Comparison of ENCODE assay signal across 8 cellular contexts in the genomic region with DNA sequence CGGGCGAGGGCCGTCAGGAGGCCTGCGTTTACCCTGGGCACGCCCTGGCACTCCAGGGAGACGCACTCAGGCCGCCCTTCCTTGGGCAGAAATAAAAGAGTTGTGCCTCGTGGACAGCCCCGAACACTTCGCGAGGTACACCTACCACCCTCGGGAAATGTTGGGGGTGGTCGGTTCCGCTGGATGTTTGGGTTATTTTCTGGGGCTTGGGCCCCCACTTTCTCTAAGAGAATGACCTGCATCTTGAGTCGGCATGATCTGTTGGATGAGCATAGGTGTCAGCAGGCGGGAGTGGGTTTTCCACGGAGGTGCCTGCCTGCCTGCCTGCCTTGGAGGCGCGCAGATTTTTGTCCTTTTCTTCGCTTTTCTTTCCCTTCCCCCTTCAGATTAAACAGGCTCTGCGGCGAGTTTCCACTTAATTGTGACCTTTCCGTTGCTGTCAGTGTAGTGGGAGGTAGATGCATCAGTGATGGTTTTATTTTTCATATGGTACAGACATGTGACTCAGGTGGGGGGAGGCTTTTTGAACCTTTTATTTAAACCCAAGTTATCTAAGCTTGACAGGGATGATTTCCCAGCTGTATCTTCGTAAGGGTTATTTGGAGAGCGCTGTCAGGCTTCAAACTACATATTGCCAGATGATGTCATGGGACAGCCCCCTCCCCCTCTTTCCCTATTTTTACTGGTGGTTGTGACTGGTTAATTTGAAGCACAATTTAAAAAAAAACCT. TPM values are rescaled to one million over a fixed set of nuclear protein-coding genes. Genes with fewer than 3 reads are reported as not detected.
A peak's percentile ranks its signal among the peaks of the same experiment; 100 is the strongest.
DNase-seq lines count a peak whose midpoint lies in the region; TF ChIP-seq lines count a peak whose summit lies in the region.

No MANE protein-coding gene starts in this region.

- peak overlapping the region; percentile 19 for H2BK15ac ChIP-seq in neuronal stem cell (ENCODE audit: low read length)

- H3K27ac ChIP-seq in neuronal stem cell (replicated peaks; ENCODE audit: low read length) = peak overlapping the region; percentile 99

- H3K4me2 ChIP-seq in neuronal stem cell (ENCODE audit: insufficient read depth, low read length, poor library complexity, severe bottlenecking) = peak overlapping the region; percentile 81

- H2BK12ac ChIP-seq in neuronal stem cell (ENCODE audit: low read length) = no peak overlapping the region

- WGBS in neuronal stem cell (ENCODE audit: extremely low coverage in 2 of 2, insufficient read length in 2 of 2, insufficient replicate concordance in 1 of 2), 2 donors = no CpG with 5 or more reads among the region's 25 CpGs

- H2BK120ac ChIP-seq in neuronal stem cell (ENCODE audit: low read depth, low read length) = peak overlapping the region; percentile 75

- H3K27me3 ChIP-seq in neuronal stem cell (ENCODE audit: control insufficient read depth in 3 of 3, insufficient read depth in 3 of 3, low read depth in 1 of 3, low read length in 3 of 3) = no peaks in the 10 kb centered on the region

- H2AFZ ChIP-seq in neuronal stem cell (ENCODE audit: low read length) = peak overlapping the region; percentile 94

- POLR2A ChIA-PET in GM10248 (lab: Yijun Ruan, JAX) = no interaction called here

- H4K91ac ChIP-seq in neuronal stem cell (ENCODE audit: low read depth, low read length, poor library complexity) = no peak overlapping the region

- DNase-seq in GM10248 (ENCODE audit: extremely low spot score) = peak; percentile 17
- peak; percentile 44 for DNase-seq in M059J (ENCODE audit: low read depth)
- peak; percentile 7 for DNase-seq in activated T-cell treated with anti-CD3 and anti-CD28 coated beads for 24 hours (ENCODE audit: low read depth)
- DNase-seq in fibroblast of peridontal ligament (ENCODE audit: extremely low read depth) = peak; percentile 52
- DNase-seq in neuronal stem cell (ENCODE audit: low spot score) = no peak
- no peak for DNase-seq in DMS153 treated with DMSO at 0.1 percent for 48 hours (lab: John Stamatoyannopoulos, UW; ENCODE audit: unreplicated experiment)
- DNase-seq in central memory CD4-positive, alpha-beta T cell = no peak
- no peak for DNase-seq in COR-L47 (lab: John Stamatoyannopoulos, UW)

- CTCF ChIA-PET in GM10248 (lab: Yijun Ruan, JAX) = interaction anchor here (0.7 to 1.3 kb wide), 7 partner anchors 10 to 114 kb away, joined by 3 to 4 read pairs (median 3); no protein-coding TSS in a partner anchor

- H3K18ac ChIP-seq in neuronal stem cell (ENCODE audit: low read length) = peak overlapping the region; percentile 96

- H3K36me3 ChIP-seq in neuronal stem cell (replicated peaks in 1 of 2; ENCODE audit: control insufficient read depth in 2 of 2, insufficient read depth in 2 of 2, low read length in 2 of 2) = no peaks in the 10 kb centered on the region

- peak overlapping the region; percentile 96 for H3K9ac ChIP-seq in neuronal stem cell (ENCODE audit: low read depth, low read length, poor library complexity)

- no peak overlapping the region for H3K4ac ChIP-seq in neuronal stem cell (ENCODE audit: low read length)

- no peak overlapping the region for H3K14ac ChIP-seq in neuronal stem cell (ENCODE audit: low read length)

- H3K4me1 ChIP-seq in neuronal stem cell (ENCODE audit: control insufficient read depth in 2 of 2, insufficient read depth in 1 of 2, low read depth in 1 of 2, low read length in 2 of 2) = peaks cover 11 to 33% of the 10 kb centered on the region in 2 donors

- H3K4me3 ChIP-seq in neuronal stem cell (ENCODE audit: low read length in 2 of 2) = peak overlapping the region; percentile 97 to 99

- H3K79me1 ChIP-seq in neuronal stem cell (ENCODE audit: low read depth, low read length) = peaks cover 3% of the 10 kb centered on the region

- H2AK5ac ChIP-seq in neuronal stem cell (ENCODE audit: low read depth, low read length) = peak overlapping the region; percentile 79

- TF ChIP-seq CTCF in GM10248 (IDR thresholded peaks at IDR 0.05; ENCODE audit: control extremely low read depth, extremely low read depth, low read depth, missing control alignments) = no peak

- peak overlapping the region; percentile 100 for H2BK5ac ChIP-seq in neuronal stem cell (ENCODE audit: low read length)

- no peak overlapping the region for H3K23ac ChIP-seq in neuronal stem cell (ENCODE audit: low read depth, low read length, poor library complexity)

- no peaks in the 10 kb centered on the region for H3K9me3 ChIP-seq in neuronal stem cell (replicated peaks in 1 of 2; ENCODE audit: control insufficient read depth in 2 of 2, insufficient read depth in 1 of 2, low read depth in 1 of 2, low read length in 2 of 2)

- H4K8ac ChIP-seq in neuronal stem cell (ENCODE audit: low read depth, low read length) = no peak overlapping the region

RNA-seq across cellular contexts. Expression of a gene that starts 0.7 kb away (rescaled TPM):
- total RNA-seq in M059J (2014; rRNA removed; shearing (Covaris generic)) = 4.6 and 8.1 TPM in 2 replicates
- 22.7 TPM for polyA plus RNA-seq in neuronal stem cell (2013, experiment 1 of 2)
- polyA plus RNA-seq in neuronal stem cell (2013, experiment 2 of 2) = 23.8 TPM

Comparison
In these comparisons a context has a peak if more than half of its experiments do, and no peak if none do; other contexts are left out.
1. DNase-seq: peak in GM10248 (single experiment), M059J (single experiment), activated T-cell treated with anti-CD3 and anti-CD28 coated beads for 24 hours (single experiment) and fibroblast of peridontal ligament (single experiment); none in neuronal stem cell (single experiment), DMS153 treated with DMSO at 0.1 percent for 48 hours (single experiment), central memory CD4-positive, alpha-beta T cell (single experiment) and COR-L47 (single experiment).